ENCODE assay signal across 6 cellular contexts in the genomic region with DNA sequence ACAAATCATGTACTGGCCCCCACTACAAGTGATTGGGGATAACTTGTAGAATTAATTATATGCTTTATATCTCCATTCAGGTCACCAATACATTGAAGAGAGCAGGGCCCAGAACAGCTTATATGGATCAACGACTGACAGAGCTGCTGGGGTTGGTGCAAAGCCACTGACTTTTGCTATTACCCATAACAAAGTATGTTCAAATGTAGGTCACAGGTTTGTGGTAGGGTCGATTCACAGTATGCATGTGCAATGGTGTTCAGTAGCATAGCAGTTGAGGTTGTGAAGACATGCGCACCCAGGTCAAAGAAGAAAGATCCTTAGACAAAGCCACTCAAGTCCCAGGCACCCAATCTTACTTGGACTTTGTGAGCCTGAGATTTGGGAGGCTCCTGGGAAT.
A peak's percentile ranks its signal among the peaks of the same experiment; 100 is the strongest.
DNase-seq lines count a peak whose midpoint lies in the region; ATAC-seq and TF ChIP-seq lines count a peak whose summit lies in the region.
"Not testable (repeated sequence)": the region's sequence is repeated elsewhere in the genome, so short reads cannot be mapped to it uniquely, and the experiment has no call there.

No MANE protein-coding gene starts in this region.

- H3K4me3 ChIP-seq in DND-41 (ENCODE audit: low read depth in 1 of 2, low read length in 2 of 2); right cardiac atrium (ENCODE audit: low read length); gastrocnemius medialis: not testable (repeated sequence)

- H3K27ac ChIP-seq in DND-41 (ENCODE audit: low read length) = not testable (repeated sequence)
- H3K27ac ChIP-seq in right cardiac atrium (ENCODE audit: low read length) = peak overlapping the region; percentile 27
- H3K27ac ChIP-seq in gastrocnemius medialis = peak overlapping the region; percentile 58 to 78 (median 64)

- not testable (repeated sequence) for H3K4me2 ChIP-seq in DND-41 (ENCODE audit: insufficient read depth, low read length)

- not testable (repeated sequence) for DNase-seq in DND-41, T-helper 17 cell, right cardiac atrium, gastrocnemius medialis
- peak; percentile 8 for DNase-seq in activated CD8-positive, alpha-beta T cell treated with anti-CD3 and anti-CD28 coated beads for 36 hours
- peak; percentile 16 for DNase-seq in activated naive CD4-positive, alpha-beta T cell treated with Interleukin-2 at 50 U/mL for 16 hours

- peak overlapping the region; percentile 50 for H3K4me3 Mint-ChIP-seq in T-helper 17 cell
- not testable (repeated sequence) for H3K4me3 Mint-ChIP-seq in activated CD8-positive, alpha-beta T cell treated with anti-CD3 and anti-CD28 coated beads for 36 hours

- intact Hi-C loops in activated CD8-positive, alpha-beta T cell treated with anti-CD3 and anti-CD28 coated beads for 36 hours (cut with micrococcal nuclease); right cardiac atrium (cut with DNase I); gastrocnemius medialis (cut with DNase I; ENCODE audit: low total_unique reads): not testable (repeated sequence)

- WGBS in right cardiac atrium = 90% methylated on average over 2 of the region's 3 CpGs

- not testable (repeated sequence) for H4K20me1 ChIP-seq in DND-41 (ENCODE audit: insufficient read depth, low read length)

- not testable (repeated sequence) for H3K4me1 ChIP-seq in DND-41 (ENCODE audit: insufficient read depth, low read length); right cardiac atrium (ENCODE audit: control insufficient read depth, insufficient read depth, low read length); gastrocnemius medialis

- H3K9me3 ChIP-seq in DND-41 (ENCODE audit: insufficient read depth, low read length, severe bottlenecking); T-helper 17 cell (ENCODE audit: control insufficient read depth, low read length, poor library complexity, severe bottlenecking); right cardiac atrium (ENCODE audit: control insufficient read depth, low read length); gastrocnemius medialis: not testable (repeated sequence)

- not testable (repeated sequence) for H3K79me2 ChIP-seq in DND-41 (ENCODE audit: insufficient read depth, low read length)

- not testable (repeated sequence) for H2AFZ ChIP-seq in DND-41 (ENCODE audit: low read depth, low read length)

- not testable (repeated sequence) for H3K9me3 Mint-ChIP-seq in activated CD8-positive, alpha-beta T cell treated with anti-CD3 and anti-CD28 coated beads for 36 hours

- peak overlapping the region; percentile 56 for H3K27ac Mint-ChIP-seq in T-helper 17 cell
- H3K27ac Mint-ChIP-seq in activated CD8-positive, alpha-beta T cell treated with anti-CD3 and anti-CD28 coated beads for 36 hours = not testable (repeated sequence)

- ATAC-seq in DND-41 (ENCODE audit: insufficient read depth, low read depth) = peak; percentile 66; the same call in 2 of the 3 replicates
- peak; percentile 99 for ATAC-seq in T-helper 17 cell
- ATAC-seq in activated CD8-positive, alpha-beta T cell treated with anti-CD3 and anti-CD28 coated beads for 36 hours = peak; percentile 18
- not testable (repeated sequence) for ATAC-seq in right cardiac atrium, gastrocnemius medialis

- not testable (repeated sequence) for TF ChIP-seq CTCF in DND-41 (IDR thresholded peaks at IDR 0.05; ENCODE audit: borderline replicate concordance, extremely low read depth, low read length, poor library complexity, severe bottlenecking); activated CD8-positive, alpha-beta T cell treated with anti-CD3 and anti-CD28 coated beads for 36 hours (IDR thresholded peaks at IDR 0.05); gastrocnemius medialis (IDR thresholded peaks at IDR 0.05 in 4 of 5, conservative IDR thresholded peaks at IDR 0.05 in 1 of 5)

- not testable (repeated sequence) for H3K9ac ChIP-seq in DND-41 (ENCODE audit: low read depth, low read length)

- CTCF ChIA-PET in activated CD8-positive, alpha-beta T cell treated with anti-CD3 and anti-CD28 coated beads for 36 hours (lab: Charles Lee) = not testable (repeated sequence)

- H3K4me1 Mint-ChIP-seq in T-helper 17 cell; activated CD8-positive, alpha-beta T cell treated with anti-CD3 and anti-CD28 coated beads for 36 hours (ENCODE audit: low read depth): not testable (repeated sequence)

- not testable (repeated sequence) for TF ChIP-seq POLR2A in gastrocnemius medialis (IDR thresholded peaks at IDR 0.05)

- POLR2A ChIA-PET in activated CD8-positive, alpha-beta T cell treated with anti-CD3 and anti-CD28 coated beads for 36 hours (lab: Charles Lee) = not testable (repeated sequence)

- not testable (repeated sequence) for H3K27me3 Mint-ChIP-seq in T-helper 17 cell; activated CD8-positive, alpha-beta T cell treated with anti-CD3 and anti-CD28 coated beads for 36 hours

- H3K36me3 ChIP-seq in DND-41 (ENCODE audit: insufficient read depth, low read length); gastrocnemius medialis: not testable (repeated sequence)

- not testable (repeated sequence) for H3K36me3 Mint-ChIP-seq in T-helper 17 cell (ENCODE audit: low read depth); activated CD8-positive, alpha-beta T cell treated with anti-CD3 and anti-CD28 coated beads for 36 hours (ENCODE audit: low read depth)

- in situ Hi-C loops in gastrocnemius medialis (cut with MboI; ENCODE audit: low sequenced_read_pairs in 4 of 4) = not testable (repeated sequence)

- not testable (repeated sequence) for H3K27me3 ChIP-seq in DND-41 (ENCODE audit: insufficient read depth, low read length, poor library complexity); right cardiac atrium (ENCODE audit: control insufficient read depth, insufficient read depth); gastrocnemius medialis
